Comparison of ENCODE assay signal across 8 cellular contexts in genomic region chr19:43525836-43526771, GRCh38. TPM values are rescaled to one million over a fixed set of nuclear protein-coding genes. Genes with fewer than 3 reads are reported as not detected.
DNase-seq lines count a peak whose midpoint lies in the region; ATAC-seq and TF ChIP-seq lines count a peak whose summit lies in the region.

No MANE protein-coding gene starts in this region.

- ATAC-seq in memory B cell (ENCODE audit: low read depth) (no peak), GM18502 (IDR thresholded peaks at IDR 0.05; ENCODE audit: poor library complexity, unreplicated experiment) (no peak)

- in situ Hi-C loops in ACHN (cut with HindIII; ENCODE audit: low pct_ligation_motif_present, low pct_unique_long_range_greater_than_20kb, low sequenced_read_pairs) = no loop called here

- WGBS in suprapubic skin = 4% methylated on average over 14 of the region's 26 CpGs

- H3K36me3 Mint-ChIP-seq in memory B cell = no peaks in the 10 kb centered on the region

- peak overlapping the region; percentile 70 for H3K27ac Mint-ChIP-seq in memory B cell

- peak overlapping the region; percentile 87 for H3K4me2 ChIP-seq in PC-9

- peaks cover 51% of the 10 kb centered on the region for H3K79me2 ChIP-seq in PC-9 (ENCODE audit: low read depth)

- H4K20me1 ChIP-seq in PC-9 (ENCODE audit: insufficient read depth) = no peaks in the 10 kb centered on the region

- H3K4me1 ChIP-seq in ES-I3 (ENCODE audit: insufficient read depth, low read length) = peaks cover 7% of the 10 kb centered on the region
- peaks cover 50% of the 10 kb centered on the region for H3K4me1 ChIP-seq in PC-9 (replicated peaks; ENCODE audit: insufficient read depth)
- peaks cover 57% of the 10 kb centered on the region for H3K4me1 ChIP-seq in suprapubic skin

- peaks cover 28% of the 10 kb centered on the region for H3K4me1 Mint-ChIP-seq in memory B cell

- POLR2A ChIA-PET in PC-9 (lab: Charles Lee; ENCODE audit: unreplicated experiment) = no interaction called here

- no TSS peak for BruUV-seq in PC-9 (replicated peaks; lab: Mats Ljungman, UMichigan)

- CTCF ChIA-PET in PC-9 (lab: Charles Lee) = interaction anchor here (0.6 kb wide), 1 partner anchor 10 kb away, joined by 3 read pairs; no protein-coding TSS in a partner anchor

- H3K27me3 Mint-ChIP-seq in memory B cell = no peaks in the 10 kb centered on the region

- DNase-seq in PC-9 = peak in 1 of 2 experiments; percentile 26
- no peak for DNase-seq in memory B cell (ENCODE audit: low spot score in 2 of 2)
- DNase-seq in suprapubic skin (ENCODE audit: low spot score in 2 of 2) = peak in 1 of 2 donors; percentile 83
- no peak for DNase-seq in amniotic stem cell (lab: John Stamatoyannopoulos, UW)
- DNase-seq in ACHN = no peak

- peak overlapping the region; percentile 62 for H3K9ac ChIP-seq in ES-I3 (ENCODE audit: low read depth, low read length)

- TF ChIP-seq EP300 in suprapubic skin (IDR thresholded peaks at IDR 0.05) = no peak

- intact Hi-C loops in PC-9 (cut with micrococcal nuclease; ENCODE audit: unreplicated experiment) = loop anchor here (5.0 kb wide), 1 partner anchor 51 kb away; the partner anchor contains the start of genes PINLYP and XRCC1

- TF ChIP-seq CTCF in PC-9 (conservative IDR thresholded peaks at IDR 0.05) = no peak
- no peak for TF ChIP-seq CTCF in suprapubic skin (IDR thresholded peaks at IDR 0.05)

- H3K9me3 ChIP-seq in ES-I3 (ENCODE audit: control insufficient read depth, insufficient read depth, low read length) (no peaks in the 10 kb centered on the region; the same call in 1 of the 2 replicates), PC-9 (ENCODE audit: insufficient read depth, low read depth) (no peaks in the 10 kb centered on the region), suprapubic skin (no peaks in the 10 kb centered on the region)

- H3K27ac ChIP-seq in PC-9 = peak overlapping the region; percentile 46
- peak overlapping the region; percentile 54 for H3K27ac ChIP-seq in cingulate gyrus (ENCODE audit: low read depth, low read length)
- peak overlapping the region; percentile 83 for H3K27ac ChIP-seq in suprapubic skin

- no peak for TF ChIP-seq POLR2A in suprapubic skin (IDR thresholded peaks at IDR 0.05)

- peak overlapping the region; percentile 92 for H3K4me3 Mint-ChIP-seq in memory B cell

- peaks cover 56% of the 10 kb centered on the region; the same call in 1 of the 2 replicates for H3F3A ChIP-seq in PC-9 (ENCODE audit: insufficient read depth, low read depth)

- H3K27me3 ChIP-seq in PC-9 (ENCODE audit: insufficient read depth, low read depth) (no peaks in the 10 kb centered on the region), suprapubic skin (no peaks in the 10 kb centered on the region)

- H2AFZ ChIP-seq in PC-9 = peak overlapping the region; percentile 93

- H3K9me3 Mint-ChIP-seq in memory B cell = no peaks in the 10 kb centered on the region

- H3K4me3 ChIP-seq in PC-9 = peak overlapping the region; percentile 97
- peak overlapping the region; percentile 80 for H3K4me3 ChIP-seq in suprapubic skin

- H3K36me3 ChIP-seq in ES-I3 (ENCODE audit: insufficient read depth, low read length) (no peaks in the 10 kb centered on the region), PC-9 (ENCODE audit: low read depth) (0 out of 2 replicates have a peak, but pooled peaks cover 7% of the 10 kb centered on the region), suprapubic skin (no peaks in the 10 kb centered on the region)

- H3K9me2 ChIP-seq in PC-9 (ENCODE audit: insufficient read depth) = no peaks in the 10 kb centered on the region

RNA-seq across cellular contexts. Expression of gene ETHE1, which starts 0.9 kb away (rescaled TPM):
- total RNA-seq in PC-9 (2021) (83.4 and 89.3 TPM in 2 replicates), suprapubic skin (10 to 100 TPM; 44.3 to 76.0 (median 57.8) TPM)

RNA-seq across cellular contexts. Expression of gene ZNF575, which starts 6.9 kb away (rescaled TPM):
- total RNA-seq in PC-9 (2021) = 5.2 and 6.5 TPM in 2 replicates
- total RNA-seq in suprapubic skin = 1 to 10 TPM in 2 of 4 donors, under 1 TPM in 2; 0.52 to 2.4 (median 0.92) TPM

RNA-seq across cellular contexts. Expression of gene PHLDB3, which starts 21.6 kb away (rescaled TPM):
- total RNA-seq in PC-9 (2021) (36.7 and 50.7 TPM in 2 replicates), suprapubic skin (100 to 1,000 TPM in 1 of 4 donors, 10 to 100 TPM in 3; 63.2 to 110 (median 72.2) TPM)

RNA-seq across cellular contexts. Expression of gene XRCC1, which starts 49.2 kb away (rescaled TPM):
- total RNA-seq in PC-9 (2021) (37.2 and 45.1 TPM in 2 replicates), suprapubic skin (10 to 100 TPM; 18.3 to 35.4 (median 25.2) TPM)

RNA-seq across cellular contexts. Expression of gene PINLYP, which starts 49.5 kb away (rescaled TPM):
- total RNA-seq in PC-9 (2021) (0.53 and 2.0 TPM in 2 replicates), suprapubic skin (10 to 100 TPM in 3 of 4 donors, 1 to 10 TPM in 1; 4.7 to 22.1 (median 10.9) TPM)
